8 cellular contexts compared by ENCODE assay signal in the genomic region with DNA sequence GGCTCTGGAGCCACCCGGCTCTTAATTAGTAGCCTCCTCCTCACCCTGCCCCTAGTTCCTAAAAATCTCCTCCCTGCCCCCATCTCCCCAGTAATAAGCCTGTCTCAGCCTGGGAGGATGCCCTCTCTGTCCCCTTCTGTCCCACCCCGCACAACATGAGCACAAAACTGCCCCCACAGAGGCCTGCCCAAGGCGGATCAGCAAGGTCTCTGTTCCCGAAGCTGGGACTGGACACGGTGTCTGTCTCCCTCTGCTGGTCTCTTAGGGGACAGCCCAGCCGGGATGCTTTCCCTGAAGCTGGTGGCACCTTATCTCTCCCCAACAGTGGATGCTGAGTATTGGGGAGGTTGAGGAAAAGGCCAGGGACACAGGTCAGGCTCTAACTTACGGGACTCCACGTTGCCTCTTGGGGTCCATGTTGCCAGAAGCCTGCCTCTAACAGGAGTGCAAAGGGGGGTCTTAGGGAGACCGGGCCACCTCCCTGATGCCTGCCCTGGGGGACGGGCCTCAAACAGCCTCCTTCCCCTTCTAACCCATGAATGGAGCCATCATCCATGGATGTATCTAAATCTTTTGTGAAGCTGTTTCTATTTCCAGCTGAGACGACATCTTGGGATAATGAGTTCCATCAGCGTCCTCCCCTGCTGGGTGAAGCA.
DNase-seq lines count a peak whose midpoint lies in the region; ATAC-seq lines count a peak whose summit lies in the region.

No MANE protein-coding gene starts in this region.

- no peak overlapping the region for H3K27ac ChIP-seq in caudate nucleus (ENCODE audit: low read depth, low read length)

- peak; percentile 50 for ATAC-seq in GM21786 (IDR thresholded peaks at IDR 0.05; ENCODE audit: unreplicated experiment)
- no peak for ATAC-seq in GM21360 (IDR thresholded peaks at IDR 0.05; ENCODE audit: unreplicated experiment)

- DNase-seq in C1 segment of cervical spinal cord (lab: John Stamatoyannopoulos, UW), result peak in 12 of 14 donors; percentile 19 to 78 (median 54)
- peak; percentile 54 for DNase-seq in NCI-H2196 treated with DMSO at 0.1 percent for 48 hours (lab: John Stamatoyannopoulos, UW; ENCODE audit: unreplicated experiment)
- peak; percentile 61 to 79 (median 65) for DNase-seq in activated CD4-positive, CD25-positive, alpha-beta regulatory T cell (lab: John Stamatoyannopoulos, UW)
- DNase-seq in caudate nucleus (lab: John Stamatoyannopoulos, UW), result peak in 56 of 61 donors; percentile 27 to 83 (median 55)
- peak; percentile 72 for DNase-seq in kidney glomerular epithelial cell (lab: John Stamatoyannopoulos, UW)
- peak; percentile 81 for DNase-seq in stimulated activated CD4-positive, alpha-beta T cell treated with anti-CD3 and anti-CD28 coated beads, Interleukin-4, amount 100 ng/mL, for 1 hour
